Comparison of ENCODE assay signal across 32 cellular contexts in genomic region chr5:60338846-60339245, GRCh38.
"Had no signal": no experiment of that assay in that cellular context is flagged by ENCODE, and none has a peak within 500 bp of the region (broad histone marks: within the 10 kb centered on the region; RNA-seq: fewer than 3 reads in every experiment).

No MANE protein-coding gene starts in this region.

- H3K4me1 Mint-ChIP-seq: activated CD4-positive, alpha-beta memory T cell treated with anti-CD3 and anti-CD28 coated beads, Interleukin-2, amount 10 ng/mL, durations not matched to agents 7 days and 5 days; activated CD8-positive, alpha-beta memory T cell treated with anti-CD3 and anti-CD28 coated beads, Interleukin-2, amount 10 ng/mL, durations not matched to agents 7 days and 5 days; activated naive CD8-positive, alpha-beta T cell treated with anti-CD3 and anti-CD28 coated beads for 36 hours; central memory CD8-positive, alpha-beta T cell had no signal

- H3K9me3 Mint-ChIP-seq: activated naive CD8-positive, alpha-beta T cell treated with anti-CD3 and anti-CD28 coated beads for 36 hours had no signal

- H3K36me3 ChIP-seq: cardiac muscle cell, WERI-Rb-1 had no signal

- H3K27me3 Mint-ChIP-seq: activated CD4-positive, alpha-beta memory T cell treated with anti-CD3 and anti-CD28 coated beads, Interleukin-2, amount 10 ng/mL, durations not matched to agents 7 days and 5 days; activated CD8-positive, alpha-beta memory T cell treated with anti-CD3 and anti-CD28 coated beads, Interleukin-2, amount 10 ng/mL, durations not matched to agents 7 days and 5 days; activated naive CD8-positive, alpha-beta T cell treated with anti-CD3 and anti-CD28 coated beads for 36 hours; central memory CD8-positive, alpha-beta T cell had no signal

- H3K4me3 ChIP-seq: cardiac muscle cell had no signal

- H3K36me3 Mint-ChIP-seq: activated CD8-positive, alpha-beta memory T cell treated with anti-CD3 and anti-CD28 coated beads, Interleukin-2, amount 10 ng/mL, durations not matched to agents 7 days and 5 days; activated naive CD8-positive, alpha-beta T cell treated with anti-CD3 and anti-CD28 coated beads for 36 hours had no signal

- H3K27ac Mint-ChIP-seq: activated CD4-positive, alpha-beta memory T cell treated with anti-CD3 and anti-CD28 coated beads, Interleukin-2, amount 10 ng/mL, durations not matched to agents 7 days and 5 days; activated CD8-positive, alpha-beta memory T cell treated with anti-CD3 and anti-CD28 coated beads, Interleukin-2, amount 10 ng/mL, durations not matched to agents 7 days and 5 days; activated naive CD8-positive, alpha-beta T cell treated with anti-CD3 and anti-CD28 coated beads for 36 hours had no signal

- DNase-seq: activated CD4-positive, alpha-beta memory T cell treated with anti-CD3 and anti-CD28 coated beads, Interleukin-2, amount 10 ng/mL, durations not matched to agents 7 days and 5 days; activated CD4-positive, alpha-beta T cell treated with anti-CD3 and anti-CD28 coated beads for 1 hour; activated CD4-positive, alpha-beta T cell treated with anti-CD3 and anti-CD28 coated beads for 48 hours; activated CD4-positive, CD25-positive, alpha-beta regulatory T cell; activated CD8-positive, alpha-beta memory T cell treated with anti-CD3 and anti-CD28 coated beads for 24 hours; activated CD8-positive, alpha-beta memory T cell treated with anti-CD3 and anti-CD28 coated beads, Interleukin-2, amount 10 ng/mL, durations not matched to agents 7 days and 5 days; activated CD8-positive, alpha-beta memory T cell treated with anti-CD3 and anti-CD28 coated beads, Interleukin-2, amount 50 U/mL, for 48 hours; activated effector memory CD4-positive, alpha-beta T cell treated with Interleukin-2 at 50 U/mL for 16 hours; activated naive CD4-positive, alpha-beta T cell treated with anti-CD3 and anti-CD28 coated beads, Interleukin-2, amount 50 U/mL, for 16 hours; activated naive CD8-positive, alpha-beta T cell treated with anti-CD3 and anti-CD28 coated beads for 36 hours; activated T-cell treated with anti-CD3 and anti-CD28 coated beads, Interleukin-2, amount 50 U/mL, for 48 hours; amniotic stem cell; aorta; NCI-H1092 treated with DMSO at 0.1 percent for 48 hours; NCI-H146; NCI-H187; NCI-H2029 treated with DMSO at 0.1 percent for 48 hours; NCI-H2107; NCI-H2171; NCI-H510A; NCI-H526; NCI-H748 treated with DMSO at 0.1 percent for 48 hours; NK-92 treated with Interleukin-12 subunit alpha and Interleukin-12 subunit beta, amount 100 ng/mL, for 24 hours; OCI-M1; Right ventricle myocardium superior; SW 1271; T-helper 1 cell; T-helper 2 cell; T-helper 9 cell; WERI-Rb-1 had no signal

- ATAC-seq: activated CD8-positive, alpha-beta memory T cell treated with anti-CD3 and anti-CD28 coated beads, Interleukin-2, amount 10 ng/mL, durations not matched to agents 7 days and 5 days had no signal

- H3K27me3 ChIP-seq: cardiac muscle cell had no signal

- H3K4me3 Mint-ChIP-seq: activated CD4-positive, alpha-beta memory T cell treated with anti-CD3 and anti-CD28 coated beads, Interleukin-2, amount 10 ng/mL, durations not matched to agents 7 days and 5 days; activated CD8-positive, alpha-beta memory T cell treated with anti-CD3 and anti-CD28 coated beads, Interleukin-2, amount 10 ng/mL, durations not matched to agents 7 days and 5 days; activated naive CD8-positive, alpha-beta T cell treated with anti-CD3 and anti-CD28 coated beads for 36 hours; central memory CD8-positive, alpha-beta T cell had no signal

- H3K27ac ChIP-seq: cardiac muscle cell, WERI-Rb-1 had no signal
